In genomic region chr10:50624866-50625491, GRCh38 we compare ENCODE assay signal across 8 cellular contexts. TPM values are rescaled to one million over a fixed set of nuclear protein-coding genes. Genes with fewer than 3 reads are reported as not detected.
DNase-seq lines count a peak whose midpoint lies in the region; ATAC-seq and TF ChIP-seq lines count a peak whose summit lies in the region.

No MANE protein-coding gene starts in this region.

- H3K27me3 ChIP-seq in ovary (no peaks in the 10 kb centered on the region), uterus (no peaks in the 10 kb centered on the region)

- H3K27ac Mint-ChIP-seq in activated naive CD8-positive, alpha-beta T cell treated with anti-CD3 and anti-CD28 coated beads for 36 hours: peak overlapping the region; percentile 91

- peaks cover 2% of the 10 kb centered on the region for H3K36me3 Mint-ChIP-seq in activated naive CD8-positive, alpha-beta T cell treated with anti-CD3 and anti-CD28 coated beads for 36 hours

- H3K4me3 ChIP-seq in SK-N-MC: peak overlapping the region; percentile 83
- peak overlapping the region; percentile 67 for H3K4me3 ChIP-seq in ovary
- peak overlapping the region; percentile 82 to 93 for H3K4me3 ChIP-seq in uterus

- no peaks in the 10 kb centered on the region for H3K27me3 Mint-ChIP-seq in activated naive CD8-positive, alpha-beta T cell treated with anti-CD3 and anti-CD28 coated beads for 36 hours

- POLR2A ChIA-PET in GM10248 (lab: Yijun Ruan, JAX): interaction anchor here (0.6 kb wide), 1 partner anchor 21 kb away, joined by 3 read pairs; no protein-coding TSS in a partner anchor

- H3K9me3 Mint-ChIP-seq in activated naive CD8-positive, alpha-beta T cell treated with anti-CD3 and anti-CD28 coated beads for 36 hours: no peaks in the 10 kb centered on the region

- intact Hi-C loops in Right ventricle myocardium inferior (cut with DNase I): loop anchor here (2.0 kb wide), 3 partner anchors 206 to 334 kb away; no protein-coding TSS in a partner anchor
- intact Hi-C loops in ovary (cut with DNase I): loop anchor here (5.0 to 10.0 kb wide), 5 partner anchors 68 to 1548 kb away; no protein-coding TSS in a partner anchor
- intact Hi-C loops in uterus (cut with DNase I; ENCODE audit: low total_unique reads): no loop called here

- peak; percentile 37 for ATAC-seq in GM21786 (IDR thresholded peaks at IDR 0.05; ENCODE audit: unreplicated experiment)
- peak; percentile 77 for ATAC-seq in Right ventricle myocardium inferior

- peaks cover 45% of the 10 kb centered on the region for H3K4me1 Mint-ChIP-seq in activated naive CD8-positive, alpha-beta T cell treated with anti-CD3 and anti-CD28 coated beads for 36 hours

- no peak overlapping the region for H3K27ac ChIP-seq in SK-N-MC
- H3K27ac ChIP-seq in ovary: peak overlapping the region; percentile 95 to 100
- H3K27ac ChIP-seq in uterus: peak overlapping the region; percentile 99 to 100

- TF ChIP-seq POLR2A in ovary (IDR thresholded peaks at IDR 0.05) (peak; percentile 8), uterus (IDR thresholded peaks at IDR 0.05) (peak; percentile 4 to 31)

- peak overlapping the region; percentile 80 for H3K9ac ChIP-seq in SK-N-MC (ENCODE audit: insufficient read length)

- H3K9me3 ChIP-seq in SK-N-MC (ENCODE audit: low read depth, low read length) (no peaks in the 10 kb centered on the region), ovary (no peaks in the 10 kb centered on the region), uterus (no peaks in the 10 kb centered on the region)

- H3K4me1 ChIP-seq in ovary (ENCODE audit: insufficient read depth) (peaks cover under 1% of the 10 kb centered on the region), uterus (peaks cover 0 to 5% of the 10 kb centered on the region in 2 donors)

- TF ChIP-seq CTCF in GM10248 (IDR thresholded peaks at IDR 0.05; ENCODE audit: control extremely low read depth, extremely low read depth, low read depth, missing control alignments): peak; percentile 69
- peak; percentile 64 to 76 (median 67) for TF ChIP-seq CTCF in ovary (IDR thresholded peaks at IDR 0.05)
- TF ChIP-seq CTCF in uterus (IDR thresholded peaks at IDR 0.05): peak; percentile 53 to 82 (median 68)

- CTCF ChIA-PET in GM10248 (lab: Yijun Ruan, JAX): interaction anchor here (0.7 to 2.9 kb wide), 11 partner anchors 11 to 299 kb away, joined by 3 to 8 read pairs (median 4); no protein-coding TSS in a partner anchor

- H3K36me3 ChIP-seq in SK-N-MC (ENCODE audit: insufficient read depth, low read length) (no peaks in the 10 kb centered on the region), ovary (no peaks in the 10 kb centered on the region), uterus (no peaks in the 10 kb centered on the region)

- WGBS in ovary, 3 donors: 0 to 1% (median 0%) methylated on average over 35 to 58 of the region's 58 CpGs

- no peak for TF ChIP-seq EP300 in ovary (IDR thresholded peaks at IDR 0.05)

- peak overlapping the region; percentile 88 for H3K4me3 Mint-ChIP-seq in activated naive CD8-positive, alpha-beta T cell treated with anti-CD3 and anti-CD28 coated beads for 36 hours

- DNase-seq in GM10248 (ENCODE audit: extremely low spot score): peak; percentile 85
- DNase-seq in KG1 (lab: John Stamatoyannopoulos, UW): peak; percentile 94
- DNase-seq in SK-N-MC (ENCODE audit: low read depth, low spot score): no peak
- DNase-seq in activated naive CD8-positive, alpha-beta T cell treated with anti-CD3 and anti-CD28 coated beads for 36 hours: peak; percentile 71
- peak; percentile 91 for DNase-seq in Right ventricle myocardium inferior (ENCODE audit: missing footprints)
- DNase-seq in ovary: peak in 1 of 5 donors; percentile 67
- peak in 1 of 2 donors; percentile 64 for DNase-seq in uterus

RNA-seq across cellular contexts. Expression of gene SGMS1, which starts 1.2 kb away (rescaled TPM):
- 10 to 100 TPM in 1 of 2 experiments, 1 to 10 TPM in 1; 9.8 to 11.3 TPM for total RNA-seq in activated naive CD8-positive, alpha-beta T cell treated with anti-CD3 and anti-CD28 coated beads for 36 hours
- total RNA-seq in Right ventricle myocardium inferior: 23.1 TPM
- total RNA-seq in ovary: 10 to 100 TPM; 31.4 to 90.0 (median 39.1) TPM
- 10 to 100 TPM; 15.6 to 22.5 TPM for polyA plus RNA-seq in ovary
- total RNA-seq in uterus: 100 to 1,000 TPM in 1 of 4 donors, 10 to 100 TPM in 3; 38.0 to 102 (median 57.7) TPM
